ENCODE assay signal across 15 cellular contexts in the genomic region with DNA sequence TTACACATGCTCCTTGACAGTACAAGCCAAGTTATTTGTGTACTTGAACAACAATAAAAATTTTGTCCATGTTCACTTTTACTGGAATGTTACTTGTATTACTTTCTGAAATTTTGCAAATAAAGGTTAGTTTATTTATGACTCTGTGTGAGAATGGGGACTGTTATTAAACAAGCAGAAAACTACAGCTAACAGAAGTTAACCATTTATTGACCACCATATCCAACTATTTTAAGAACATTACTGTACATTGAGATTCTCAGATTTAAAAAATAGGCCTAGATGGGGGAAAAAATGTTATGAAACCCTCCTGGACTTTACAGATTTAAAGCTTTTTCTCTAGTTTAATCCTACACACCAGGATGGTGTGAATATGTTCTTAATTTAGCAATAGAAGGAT. TPM values are rescaled to one million over a fixed set of nuclear protein-coding genes. Genes with fewer than 3 reads are reported as not detected.
DNase-seq lines count a peak whose midpoint lies in the region; ATAC-seq, FAIRE-seq and TF ChIP-seq lines count a peak whose summit lies in the region.
"Had no signal": no experiment of that assay in that cellular context is flagged by ENCODE, and none has a peak within 500 bp of the region (broad histone marks: within the 10 kb centered on the region; RNA-seq: fewer than 3 reads in every experiment).

No MANE protein-coding gene starts in this region.

- H3K9ac ChIP-seq in OCI-LY1 (ENCODE audit: low read length) (peak overlapping the region; percentile 66; the same call in 1 of the 2 replicates), endothelial cell of umbilical vein (replicated peaks; ENCODE audit: extremely low read depth, insufficient read depth, low read length) (no peak overlapping the region)

- ATAC-seq in activated CD8-positive, alpha-beta T cell treated with anti-CD3 and anti-CD28 coated beads for 36 hours, result no peak
- ATAC-seq in activated CD8-positive, alpha-beta T cell treated with anti-CD3 and anti-CD28 coated beads, Interleukin-2, amount 10 ng/mL, durations not matched to agents 7 days and 5 days, result no peak
- ATAC-seq in GM19324 (IDR thresholded peaks at IDR 0.05; ENCODE audit: low FRiP score, unreplicated experiment) (no peak), GM21786 (IDR thresholded peaks at IDR 0.05; ENCODE audit: unreplicated experiment) (no peak), HG02642 (IDR thresholded peaks at IDR 0.05; ENCODE audit: poor library complexity, unreplicated experiment) (no peak)
- ATAC-seq: lower lobe of right lung had no signal

- H3K4me3 ChIP-seq in OCI-LY1 (ENCODE audit: low read depth, low read length, poor library complexity, severe bottlenecking) (peak overlapping the region; percentile 95), endothelial cell of umbilical vein (replicated peaks in 1 of 3; ENCODE audit: insufficient read depth in 1 of 3, low read depth in 1 of 3, low read length in 3 of 3) (no peak overlapping the region), retinal pigment epithelial cell (ENCODE audit: low read length) (peak overlapping the region; percentile 81)

- H3K4me1 ChIP-seq in OCI-LY1 (ENCODE audit: insufficient read depth, low read length, severe bottlenecking) (peaks cover 29% of the 10 kb centered on the region), endothelial cell of umbilical vein (ENCODE audit: control insufficient read depth, extremely low read depth, insufficient read depth, low read length) (peaks cover 21% of the 10 kb centered on the region)

- POLR2A ChIA-PET in activated CD8-positive, alpha-beta T cell treated with anti-CD3 and anti-CD28 coated beads for 36 hours (lab: Charles Lee), result interaction anchor here (2.0 kb wide), 1 partner anchor 9 kb away, joined by 6 read pairs; no protein-coding TSS in a partner anchor
- POLR2A ChIA-PET in activated CD8-positive, alpha-beta T cell treated with anti-CD3 and anti-CD28 coated beads, Interleukin-2, amount 10 ng/mL, durations not matched to agents 7 days and 5 days (lab: Charles Lee), result interaction anchor here (0.5 kb wide), 1 partner anchor 76 kb away, joined by 3 read pairs; no protein-coding TSS in a partner anchor
- POLR2A ChIA-PET in endothelial cell of umbilical vein (lab: Charles Lee), result no interaction called here

- no peak for FAIRE-seq in endothelial cell of umbilical vein (lab: Jason Lieb, UNC)
- FAIRE-seq: urothelium cell line had no signal

- H3K27me3 ChIP-seq in OCI-LY1 (ENCODE audit: insufficient read depth, low read length) (no peaks in the 10 kb centered on the region), endothelial cell of umbilical vein (ENCODE audit: control insufficient read depth in 2 of 2, insufficient read depth in 2 of 2, low read length in 2 of 2) (no peaks in the 10 kb centered on the region)

- CTCF ChIA-PET in activated CD8-positive, alpha-beta T cell treated with anti-CD3 and anti-CD28 coated beads for 36 hours (lab: Charles Lee), result interaction anchor here (1.1 to 2.6 kb wide), 5 partner anchors 9 to 186 kb away, joined by 4 to 21 read pairs (median 5); no protein-coding TSS in a partner anchor
- CTCF ChIA-PET in activated CD8-positive, alpha-beta T cell treated with anti-CD3 and anti-CD28 coated beads, Interleukin-2, amount 10 ng/mL, durations not matched to agents 7 days and 5 days (lab: Charles Lee), result interaction anchor here (1.0 to 2.9 kb wide), 6 partner anchors 12 to 310 kb away, joined by 3 to 14 read pairs (median 4); a partner anchor contains a TSS
- CTCF ChIA-PET in endothelial cell of umbilical vein (lab: Charles Lee), result interaction anchor here (0.9 to 2.9 kb wide), 5 partner anchors 12 to 421 kb away, joined by 3 to 24 read pairs (median 6); no protein-coding TSS in a partner anchor

- no peaks in the 10 kb centered on the region for H3F3A ChIP-seq in OCI-LY1 (ENCODE audit: insufficient read depth, low read length)

- H2AFZ ChIP-seq in OCI-LY1 (ENCODE audit: low read length) (no peak overlapping the region), endothelial cell of umbilical vein (ENCODE audit: low read depth, low read length) (no peak overlapping the region)

- H3K9me3 ChIP-seq in OCI-LY1 (ENCODE audit: low read length), result no peaks in the 10 kb centered on the region
- no peaks in the 10 kb centered on the region for H3K9me3 ChIP-seq in endothelial cell of umbilical vein (replicated peaks; ENCODE audit: control insufficient read depth, insufficient read depth, low read length)
- H3K9me3 ChIP-seq: lower lobe of right lung had no signal

- H3K4me3 Mint-ChIP-seq in activated CD8-positive, alpha-beta T cell treated with anti-CD3 and anti-CD28 coated beads for 36 hours, result peak overlapping the region; percentile 31
- no peak overlapping the region for H3K4me3 Mint-ChIP-seq in activated CD8-positive, alpha-beta T cell treated with anti-CD3 and anti-CD28 coated beads, Interleukin-2, amount 10 ng/mL, durations not matched to agents 7 days and 5 days

- dilution Hi-C loops in endothelial cell of umbilical vein (cut with MboI; ENCODE audit: extremely low pct_ligation_motif_present, low sequenced_read_pairs), result no loop called here

- no peaks in the 10 kb centered on the region for H3K27me3 Mint-ChIP-seq in activated CD8-positive, alpha-beta T cell treated with anti-CD3 and anti-CD28 coated beads for 36 hours
- no peaks in the 10 kb centered on the region for H3K27me3 Mint-ChIP-seq in activated CD8-positive, alpha-beta T cell treated with anti-CD3 and anti-CD28 coated beads, Interleukin-2, amount 10 ng/mL, durations not matched to agents 7 days and 5 days (ENCODE audit: low read depth)
- H3K27me3 Mint-ChIP-seq: central memory CD8-positive, alpha-beta T cell had no signal

- peaks cover 10% of the 10 kb centered on the region for H3K36me3 Mint-ChIP-seq in activated CD8-positive, alpha-beta T cell treated with anti-CD3 and anti-CD28 coated beads for 36 hours (ENCODE audit: low read depth)
- peaks cover 13% of the 10 kb centered on the region for H3K36me3 Mint-ChIP-seq in activated CD8-positive, alpha-beta T cell treated with anti-CD3 and anti-CD28 coated beads, Interleukin-2, amount 10 ng/mL, durations not matched to agents 7 days and 5 days (ENCODE audit: low read depth)

- H3K27ac Mint-ChIP-seq in activated CD8-positive, alpha-beta T cell treated with anti-CD3 and anti-CD28 coated beads for 36 hours, result no peak overlapping the region
- H3K27ac Mint-ChIP-seq in activated CD8-positive, alpha-beta T cell treated with anti-CD3 and anti-CD28 coated beads, Interleukin-2, amount 10 ng/mL, durations not matched to agents 7 days and 5 days, result no peak overlapping the region

- no peaks in the 10 kb centered on the region for H3K9me3 Mint-ChIP-seq in activated CD8-positive, alpha-beta T cell treated with anti-CD3 and anti-CD28 coated beads for 36 hours
- no peaks in the 10 kb centered on the region for H3K9me3 Mint-ChIP-seq in activated CD8-positive, alpha-beta T cell treated with anti-CD3 and anti-CD28 coated beads, Interleukin-2, amount 10 ng/mL, durations not matched to agents 7 days and 5 days (ENCODE audit: insufficient read depth)
- H3K9me3 Mint-ChIP-seq: central memory CD8-positive, alpha-beta T cell had no signal

- H4K20me1 ChIP-seq in OCI-LY1 (ENCODE audit: insufficient read depth, low read length) (no peaks in the 10 kb centered on the region), endothelial cell of umbilical vein (replicated peaks; ENCODE audit: control insufficient read depth, extremely low read depth, insufficient read depth, low read length) (no peaks in the 10 kb centered on the region)

- intact Hi-C loops in activated CD8-positive, alpha-beta T cell treated with anti-CD3 and anti-CD28 coated beads for 36 hours (cut with micrococcal nuclease), result no loop called here
- intact Hi-C loops in endothelial cell of umbilical vein (cut with micrococcal nuclease), result loop anchor here (5.0 kb wide), 2 partner anchors 115 to 155 kb away; a partner anchor contains a TSS

- no peak for TF ChIP-seq POLR2A in endothelial cell of umbilical vein (IDR thresholded peaks at IDR 0.05; ENCODE audit: low read depth, low read length)

- H3K79me2 ChIP-seq in OCI-LY1 (ENCODE audit: insufficient read depth, low read length), result peaks cover 21% of the 10 kb centered on the region; the same call in 1 of the 2 replicates
- H3K79me2 ChIP-seq in endothelial cell of umbilical vein (ENCODE audit: control insufficient read depth, insufficient read depth, low read length), result peaks cover 31% of the 10 kb centered on the region

- peaks cover 26% of the 10 kb centered on the region for H3K4me1 Mint-ChIP-seq in activated CD8-positive, alpha-beta T cell treated with anti-CD3 and anti-CD28 coated beads for 36 hours (ENCODE audit: low read depth)
- H3K4me1 Mint-ChIP-seq in activated CD8-positive, alpha-beta T cell treated with anti-CD3 and anti-CD28 coated beads, Interleukin-2, amount 10 ng/mL, durations not matched to agents 7 days and 5 days (ENCODE audit: low read depth), result peaks cover 36% of the 10 kb centered on the region

- no peaks in the 10 kb centered on the region for H3K9me1 ChIP-seq in endothelial cell of umbilical vein (replicated peaks; ENCODE audit: control insufficient read depth, extremely low read depth, insufficient read depth, low read length)

- H3K27ac ChIP-seq in OCI-LY1 (ENCODE audit: low read depth, low read length, poor library complexity, severe bottlenecking) (no peak overlapping the region), endothelial cell of umbilical vein (ENCODE audit: insufficient read depth, low read depth, low read length) (no peak overlapping the region)
- H3K27ac ChIP-seq: lower lobe of right lung had no signal

- BruUV-seq in endothelial cell of umbilical vein (replicated peaks; lab: Mats Ljungman, UMichigan), result no TSS peak

- no peak for TF ChIP-seq CTCF in activated CD8-positive, alpha-beta T cell treated with anti-CD3 and anti-CD28 coated beads for 36 hours (IDR thresholded peaks at IDR 0.05)
- no peak for TF ChIP-seq CTCF in OCI-LY1 (IDR thresholded peaks at IDR 0.05; ENCODE audit: low read length)
- TF ChIP-seq CTCF in endothelial cell of umbilical vein (IDR thresholded peaks at IDR 0.05; ENCODE audit: extremely low read depth in 1 of 2, insufficient read depth in 1 of 2, low read depth in 1 of 2, low read length in 2 of 2), result no peak
- TF ChIP-seq CTCF in retinal pigment epithelial cell (conservative IDR thresholded peaks at IDR 0.05; ENCODE audit: low read depth, low read length), result no peak

- H3K4me2 ChIP-seq in OCI-LY1 (ENCODE audit: low read length) (peak overlapping the region; percentile 94), endothelial cell of umbilical vein (ENCODE audit: insufficient read depth, low read length) (peak overlapping the region; percentile 77)

- peaks cover 14% of the 10 kb centered on the region for H3K36me3 ChIP-seq in OCI-LY1 (ENCODE audit: insufficient read depth, low read length)
- peaks cover 2 to 5% of the 10 kb centered on the region in 2 experiments for H3K36me3 ChIP-seq in endothelial cell of umbilical vein (ENCODE audit: control insufficient read depth in 2 of 2, extremely low read depth in 1 of 2, insufficient read depth in 2 of 2, low read length in 2 of 2)

- H3K9me2 ChIP-seq in OCI-LY1 (ENCODE audit: low read depth, low read length), result no peaks in the 10 kb centered on the region

- DNase-seq in activated CD8-positive, alpha-beta T cell treated with anti-CD3 and anti-CD28 coated beads for 36 hours, result no peak
- no peak for DNase-seq in activated CD8-positive, alpha-beta T cell treated with anti-CD3 and anti-CD28 coated beads, Interleukin-2, amount 10 ng/mL, durations not matched to agents 7 days and 5 days
- DNase-seq in endothelial cell of umbilical vein (ENCODE audit: low read depth, low spot score) (no peak), retinal pigment epithelial cell (ENCODE audit: low read depth) (no peak)
- DNase-seq: activated naive CD4-positive, alpha-beta T cell treated with Interleukin-2 at 50 U/mL for 16 hours; DMS153; lower lobe of right lung; NCI-H2107; occipital lobe had no signal

RNA-seq across cellular contexts. Expression of a gene that starts 1.8 kb away (rescaled TPM):
- total RNA-seq in activated CD8-positive, alpha-beta T cell treated with anti-CD3 and anti-CD28 coated beads for 36 hours, result 10 to 100 TPM; 27.1 to 27.2 TPM
- total RNA-seq in activated CD8-positive, alpha-beta T cell treated with anti-CD3 and anti-CD28 coated beads, Interleukin-2, amount 10 ng/mL, durations not matched to agents 7 days and 5 days, result 10 to 100 TPM; 31.7 to 33.6 TPM
- 36.2 and 38.3 TPM in 2 replicates for total RNA-seq in endothelial cell of umbilical vein
- 14.8 and 15.4 TPM in 2 replicates for polyA plus RNA-seq in endothelial cell of umbilical vein
- polyA plus RNA-seq in endothelial cell of umbilical vein (2011; cell fraction: cytosol; rRNA removed), result 17.0 and 17.2 TPM in 2 replicates
- 13.2 and 17.7 TPM in 2 replicates for polyA plus RNA-seq in endothelial cell of umbilical vein (2011; cell fraction: nucleus; rRNA removed)
- 14.1 and 21.7 TPM in 2 replicates for polyA plus RNA-seq in endothelial cell of umbilical vein (2012)
- 62.4 and 62.5 TPM in 2 replicates for polyA minus RNA-seq in endothelial cell of umbilical vein
- 19.7 TPM for polyA minus RNA-seq in endothelial cell of umbilical vein (2011; cell fraction: cytosol; rRNA and poly(A)+ RNA removed)
- 23.3 and 28.9 TPM in 2 replicates for polyA minus RNA-seq in endothelial cell of umbilical vein (2011; cell fraction: nucleus; rRNA and poly(A)+ RNA removed)

Comparison
In these comparisons a context has a peak if more than half of its experiments do, and no peak if none do; other contexts are left out.
1. H3K4me3 ChIP-seq: peak in OCI-LY1 (single experiment) and retinal pigment epithelial cell (single experiment); none in endothelial cell of umbilical vein (0 of 3).